ENCODE assay signal across 20 cellular contexts in the genomic region with DNA sequence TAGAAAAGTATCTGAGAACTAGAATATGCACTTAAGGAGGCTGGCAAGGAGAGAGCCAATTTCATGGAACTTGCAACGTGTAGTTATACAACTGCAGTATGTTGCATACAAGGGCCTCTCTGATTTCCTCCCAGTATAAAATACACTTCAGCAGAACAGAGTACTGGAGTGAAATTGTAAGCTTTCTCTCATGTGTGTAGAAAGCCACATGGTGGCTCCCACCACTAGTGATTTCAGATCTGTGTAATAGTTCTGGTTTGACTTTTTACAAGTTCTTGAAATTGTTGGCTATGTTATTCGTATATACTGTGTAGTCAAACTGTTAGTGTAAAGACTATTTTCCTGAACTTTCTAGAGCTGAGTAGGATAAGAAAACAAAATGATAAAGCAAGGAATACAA. TPM values are rescaled to one million over a fixed set of nuclear protein-coding genes. Genes with fewer than 3 reads are reported as not detected.
A peak's percentile ranks its signal among the peaks of the same experiment; 100 is the strongest.
DNase-seq lines count a peak whose midpoint lies in the region; ATAC-seq lines count a peak whose summit lies in the region.
"Had no signal": no experiment of that assay in that cellular context is flagged by ENCODE, and none has a peak within 500 bp of the region (broad histone marks: within the 10 kb centered on the region; RNA-seq: fewer than 3 reads in every experiment).

No MANE protein-coding gene starts in this region.

- no peaks in the 10 kb centered on the region for H3K36me3 ChIP-seq in naive thymus-derived CD4-positive, alpha-beta T cell (ENCODE audit: control insufficient read depth in 2 of 3, insufficient read depth in 3 of 3, low read length in 3 of 3)

- H3K4me3 ChIP-seq in naive thymus-derived CD4-positive, alpha-beta T cell (ENCODE audit: low read length), result no peak overlapping the region

- no peaks in the 10 kb centered on the region for H3K9me3 ChIP-seq in naive thymus-derived CD4-positive, alpha-beta T cell (ENCODE audit: control insufficient read depth in 2 of 3, low read length in 3 of 3)

- H3K4me1 ChIP-seq in naive thymus-derived CD4-positive, alpha-beta T cell (ENCODE audit: control insufficient read depth in 2 of 2, insufficient read depth in 2 of 2, low read length in 2 of 2), result no peaks in the 10 kb centered on the region

- peaks cover 0 to 12% (median 1%) of the 10 kb centered on the region in 11 donors for H3K9me3 Mint-ChIP-seq in naive thymus-derived CD4-positive, alpha-beta T cell

- CTCF ChIA-PET in naive thymus-derived CD4-positive, alpha-beta T cell (lab: Charles Lee), result no interaction called here

- H3K4me1 Mint-ChIP-seq in naive thymus-derived CD4-positive, alpha-beta T cell, result no peaks in the 10 kb centered on the region
- H3K4me1 Mint-ChIP-seq: activated B cell treated with CpG ODN at 0.5 μM for 24 hours; stimulated activated naive CD8-positive, alpha-beta T cell treated with anti-CD3 and anti-CD28 coated beads, Interleukin-15, amount 100 ng/mL, for 72 hours had no signal

- H3K27me3 Mint-ChIP-seq in naive thymus-derived CD4-positive, alpha-beta T cell, result no peaks in the 10 kb centered on the region
- H3K27me3 Mint-ChIP-seq: activated B cell treated with CpG ODN at 0.5 μM for 24 hours; stimulated activated naive CD8-positive, alpha-beta T cell treated with anti-CD3 and anti-CD28 coated beads, Interleukin-15, amount 100 ng/mL, for 72 hours had no signal

- intact Hi-C loops in naive thymus-derived CD4-positive, alpha-beta T cell (cut with micrococcal nuclease), result no loop called here

- H3K27ac Mint-ChIP-seq in naive thymus-derived CD4-positive, alpha-beta T cell, result no peak overlapping the region
- H3K27ac Mint-ChIP-seq: activated B cell treated with CpG ODN at 0.5 μM for 24 hours; stimulated activated naive CD8-positive, alpha-beta T cell treated with anti-CD3 and anti-CD28 coated beads, Interleukin-15, amount 100 ng/mL, for 72 hours had no signal

- peak; percentile 63 for ATAC-seq in GM21423 (IDR thresholded peaks at IDR 0.05; ENCODE audit: unreplicated experiment)
- ATAC-seq in naive thymus-derived CD4-positive, alpha-beta T cell, result no peak
- ATAC-seq: stimulated activated naive CD8-positive, alpha-beta T cell treated with anti-CD3 and anti-CD28 coated beads, Interleukin-15, amount 100 ng/mL, for 72 hours had no signal

- no peaks in the 10 kb centered on the region for H3K27me3 ChIP-seq in naive thymus-derived CD4-positive, alpha-beta T cell (ENCODE audit: control insufficient read depth in 2 of 2, insufficient read depth in 2 of 2, low read length in 2 of 2)

- no peak overlapping the region for H3K4me3 Mint-ChIP-seq in naive thymus-derived CD4-positive, alpha-beta T cell
- H3K4me3 Mint-ChIP-seq: activated B cell treated with CpG ODN at 0.5 μM for 24 hours; stimulated activated naive CD8-positive, alpha-beta T cell treated with anti-CD3 and anti-CD28 coated beads, Interleukin-15, amount 100 ng/mL, for 72 hours had no signal

- no peaks in the 10 kb centered on the region for H3K36me3 Mint-ChIP-seq in naive thymus-derived CD4-positive, alpha-beta T cell

- POLR2A ChIA-PET in naive thymus-derived CD4-positive, alpha-beta T cell (lab: Charles Lee), result no interaction called here

- DNase-seq in NCI-H1417 (lab: John Stamatoyannopoulos, UW), result peak in 2 of 3 experiments; percentile 20 to 59
- no peak for DNase-seq in NCI-H1417 treated with DMSO at 0.1 percent for 48 hours (lab: John Stamatoyannopoulos, UW)
- DNase-seq in NAMALWA (ENCODE audit: low spot score), result peak; percentile 20
- DNase-seq in pons (ENCODE audit: low spot score), result peak; percentile 3
- DNase-seq in dedifferentiated amniotic fluid mesenchymal stem cell (ENCODE audit: extremely low spot score), result no peak
- DNase-seq in activated effector memory CD4-positive, alpha-beta T cell treated with Interleukin-2 at 50 U/mL for 16 hours, result no peak
- DNase-seq in naive thymus-derived CD4-positive, alpha-beta T cell, result no peak
- DNase-seq: 8988T; activated B cell treated with CpG ODN at 0.5 μM for 24 hours; DMS79; effector memory CD4-positive, alpha-beta T cell; GOT3; NCI-H2171; Right ventricle myocardium superior; stimulated activated CD4-positive, alpha-beta T cell treated with anti-CD3 and anti-CD28 coated beads, Interleukin-15, amount 100 ng/mL, for 24 hours; stimulated activated naive CD8-positive, alpha-beta T cell treated with anti-CD3 and anti-CD28 coated beads, Interleukin-15, amount 100 ng/mL, for 72 hours; T-helper 2 cell had no signal

- H3K27ac ChIP-seq in naive thymus-derived CD4-positive, alpha-beta T cell (ENCODE audit: low read depth, low read length), result no peak overlapping the region
- H3K27ac ChIP-seq: C4-2B had no signal

RNA-seq across cellular contexts. Expression of a gene that starts 16.4 kb away (rescaled TPM):
- total RNA-seq in naive thymus-derived CD4-positive, alpha-beta T cell, result not detected
- polyA plus RNA-seq in naive thymus-derived CD4-positive, alpha-beta T cell, result not detected
- total RNA-seq: activated B cell treated with CpG ODN at 0.5 μM for 24 hours, kidney epithelial cell had no signal

Comparison
In these comparisons a context has a peak if more than half of its experiments do, and no peak if none do; other contexts are left out.
1. DNase-seq: peak in NCI-H1417 (2 of 3), NAMALWA (single experiment) and pons (single experiment); none in NCI-H1417 treated with DMSO at 0.1 percent for 48 hours (single experiment), dedifferentiated amniotic fluid mesenchymal stem cell (single experiment), activated effector memory CD4-positive, alpha-beta T cell treated with Interleukin-2 at 50 U/mL for 16 hours (single experiment) and naive thymus-derived CD4-positive, alpha-beta T cell (0 of 9).